In the genomic region with DNA sequence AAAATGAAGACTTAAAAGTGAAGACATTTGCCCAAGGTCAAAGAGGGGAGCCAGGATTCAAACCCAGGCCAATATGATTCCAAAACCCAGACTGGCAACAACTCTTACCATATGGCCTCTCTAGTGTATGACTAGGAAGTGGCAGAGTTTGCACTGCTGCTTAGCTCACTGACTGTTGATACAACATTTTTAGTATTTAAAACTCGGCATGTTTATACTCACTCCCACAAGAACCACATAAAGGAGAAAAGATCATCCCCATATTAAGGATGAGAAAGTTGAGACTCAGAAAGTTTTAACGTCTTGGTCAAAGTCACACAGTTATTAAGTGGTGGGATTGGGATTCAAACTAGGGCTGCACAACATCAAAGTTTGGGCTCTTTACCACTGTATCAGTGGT, we compare ENCODE assay signal across 30 cellular contexts.
A peak's percentile ranks its signal among the peaks of the same experiment; 100 is the strongest.
DNase-seq lines count a peak whose midpoint lies in the region; ATAC-seq, FAIRE-seq and TF ChIP-seq lines count a peak whose summit lies in the region.
"Had no signal": no experiment of that assay in that cellular context is flagged by ENCODE, and none has a peak within 500 bp of the region (broad histone marks: within the 10 kb centered on the region; RNA-seq: fewer than 3 reads in every experiment).

No MANE protein-coding gene starts in this region.

- no peak for TF ChIP-seq RAD21 in SK-N-SH (IDR thresholded peaks at IDR 0.05; ENCODE audit: low read length)

- no peaks in the 10 kb centered on the region for H4K20me1 ChIP-seq in SK-N-SH (ENCODE audit: insufficient read depth)
- no peaks in the 10 kb centered on the region for H4K20me1 ChIP-seq in endothelial cell of umbilical vein (replicated peaks; ENCODE audit: control insufficient read depth, extremely low read depth, insufficient read depth, low read length)

- BruUV-seq in endothelial cell of umbilical vein (replicated peaks; lab: Mats Ljungman, UMichigan): no TSS peak

- no peaks in the 10 kb centered on the region for H3K36me3 ChIP-seq in SK-N-SH (replicated peaks in 1 of 2; ENCODE audit: control insufficient read depth in 1 of 2, insufficient read depth in 2 of 2, low read length in 1 of 2)
- no peaks in the 10 kb centered on the region for H3K36me3 ChIP-seq in SJSA1
- H3K36me3 ChIP-seq in endothelial cell of umbilical vein (ENCODE audit: control insufficient read depth in 2 of 2, extremely low read depth in 1 of 2, insufficient read depth in 2 of 2, low read length in 2 of 2): no peaks in the 10 kb centered on the region
- no peaks in the 10 kb centered on the region for H3K36me3 ChIP-seq in subcutaneous abdominal adipose tissue (ENCODE audit: control insufficient read depth in 5 of 5, insufficient read depth in 5 of 5, low read length in 5 of 5)

- no peaks in the 10 kb centered on the region for H3K79me2 ChIP-seq in SK-N-SH (ENCODE audit: insufficient read depth)
- no peaks in the 10 kb centered on the region for H3K79me2 ChIP-seq in endothelial cell of umbilical vein (ENCODE audit: control insufficient read depth, insufficient read depth, low read length)

- 83% methylated on average over 2 of the region's 2 CpGs for WGBS in SK-N-SH (ENCODE audit: low lambda C conversion rate)

- H3K9me3 ChIP-seq in SK-N-SH (no peaks in the 10 kb centered on the region), SJSA1 (replicated peaks) (no peaks in the 10 kb centered on the region), endothelial cell of umbilical vein (replicated peaks; ENCODE audit: control insufficient read depth, insufficient read depth, low read length) (no peaks in the 10 kb centered on the region), subcutaneous abdominal adipose tissue (ENCODE audit: control insufficient read depth in 5 of 5, low read length in 5 of 5) (no peaks in the 10 kb centered on the region)

- peaks cover 11 to 12% of the 10 kb centered on the region in 2 experiments; a peak in 3 of 4 replicates for H3K4me1 ChIP-seq in SK-N-SH (ENCODE audit: control insufficient read depth in 1 of 2, insufficient read depth in 2 of 2, low read depth in 1 of 2, low read length in 1 of 2)
- H3K4me1 ChIP-seq in SJSA1 (replicated peaks): peaks cover 51% of the 10 kb centered on the region
- peaks cover 23% of the 10 kb centered on the region for H3K4me1 ChIP-seq in endothelial cell of umbilical vein (ENCODE audit: control insufficient read depth, extremely low read depth, insufficient read depth, low read length)
- H3K4me1 ChIP-seq in subcutaneous abdominal adipose tissue (ENCODE audit: control insufficient read depth in 5 of 5, insufficient read depth in 5 of 5, low read length in 5 of 5): peaks cover 0 to 18% (median 13%) of the 10 kb centered on the region in 5 donors
- H3K4me1 ChIP-seq: foreskin keratinocyte had no signal

- ATAC-seq in SK-N-SH treated with all-trans-retinoic acid at 6 μM for 48 hours (no peak), HG02938 (IDR thresholded peaks at IDR 0.05; ENCODE audit: unreplicated experiment) (no peak)
- ATAC-seq: activated CD8-positive, alpha-beta T cell treated with anti-CD3 and anti-CD28 coated beads, Interleukin-2, amount 10 ng/mL, durations not matched to agents 7 days and 5 days; effector memory CD8-positive, alpha-beta T cell; foreskin keratinocyte had no signal

- TF ChIP-seq CTCF in SK-N-SH (IDR thresholded peaks at IDR 0.05) (no peak), endothelial cell of umbilical vein (IDR thresholded peaks at IDR 0.05; ENCODE audit: extremely low read depth in 1 of 2, insufficient read depth in 1 of 2, low read depth in 1 of 2, low read length in 2 of 2) (no peak)

- no peak overlapping the region for H3K9ac ChIP-seq in SK-N-SH
- H3K9ac ChIP-seq in endothelial cell of umbilical vein (replicated peaks; ENCODE audit: extremely low read depth, insufficient read depth, low read length): no peak overlapping the region
- no peak overlapping the region for H3K9ac ChIP-seq in subcutaneous abdominal adipose tissue (ENCODE audit: low read length in 5 of 5)

- TF ChIP-seq POLR2A in endothelial cell of umbilical vein (IDR thresholded peaks at IDR 0.05; ENCODE audit: low read depth, low read length): no peak

- H3K4me3 ChIP-seq in SK-N-SH (ENCODE audit: low read depth in 2 of 2, low read length in 1 of 2) (no peak overlapping the region), SJSA1 (no peak overlapping the region), endothelial cell of umbilical vein (replicated peaks in 1 of 3; ENCODE audit: insufficient read depth in 1 of 3, low read depth in 1 of 3, low read length in 3 of 3) (no peak overlapping the region), subcutaneous abdominal adipose tissue (ENCODE audit: low read depth in 1 of 5, low read length in 5 of 5) (no peak overlapping the region)

- H3K4me2 ChIP-seq in SK-N-SH (peak overlapping the region; percentile 14; the same call in 1 of the 2 replicates), endothelial cell of umbilical vein (ENCODE audit: insufficient read depth, low read length) (peak overlapping the region; percentile 64)

- no peak for FAIRE-seq in endothelial cell of umbilical vein (lab: Jason Lieb, UNC)
- FAIRE-seq: bronchial epithelial cell, D721Med, GM18507, keratinocyte, RCC 7860 had no signal

- no peaks in the 10 kb centered on the region for H3K9me2 ChIP-seq in SK-N-SH

- H3K27me3 ChIP-seq in SK-N-SH (ENCODE audit: insufficient read depth): no peaks in the 10 kb centered on the region
- H3K27me3 ChIP-seq in SJSA1 (replicated peaks): no peaks in the 10 kb centered on the region
- peaks cover 13 to 24% of the 10 kb centered on the region in 2 experiments for H3K27me3 ChIP-seq in endothelial cell of umbilical vein (ENCODE audit: control insufficient read depth in 2 of 2, insufficient read depth in 2 of 2, low read length in 2 of 2)
- H3K27me3 ChIP-seq in subcutaneous abdominal adipose tissue (ENCODE audit: control insufficient read depth in 5 of 5, insufficient read depth in 4 of 5, low read length in 5 of 5): no peaks in the 10 kb centered on the region

- POLR2A ChIA-PET in SK-N-SH (lab: Yijun Ruan, JAX): no interaction called here
- POLR2A ChIA-PET in endothelial cell of umbilical vein (lab: Charles Lee): interaction anchor here (1.4 to 2.7 kb wide), 2 partner anchors 65 to 191 kb away, joined by 4 to 19 read pairs; a partner anchor contains a TSS

- H3K27ac ChIP-seq in SK-N-SH (ENCODE audit: low read depth in 2 of 2, low read length in 1 of 2): peak overlapping the region in 1 of 2 experiments; percentile 67; a peak in 2 of 4 replicates
- peak overlapping the region; percentile 76 for H3K27ac ChIP-seq in SJSA1
- H3K27ac ChIP-seq in endothelial cell of umbilical vein (ENCODE audit: insufficient read depth, low read depth, low read length): peak overlapping the region; percentile 56
- peak overlapping the region; percentile 63 for H3K27ac ChIP-seq in subcutaneous abdominal adipose tissue (ENCODE audit: low read depth, low read length)
- H3K27ac ChIP-seq: 22Rv1, foreskin keratinocyte, VCaP had no signal

- DNase-seq in SK-N-SH (no peak), SJSA1 (ENCODE audit: low read depth in 1 of 2, low spot score in 2 of 2) (no peak), endothelial cell of umbilical vein (ENCODE audit: low read depth, low spot score) (no peak), pons (ENCODE audit: low spot score) (no peak), superior temporal gyrus (ENCODE audit: extremely low spot score) (no peak)
- DNase-seq: activated CD4-positive, alpha-beta T cell treated with anti-CD3 and anti-CD28 coated beads for 4 hours; activated CD8-positive, alpha-beta T cell treated with anti-CD3 and anti-CD28 coated beads, Interleukin-2, amount 10 ng/mL, durations not matched to agents 7 days and 5 days; activated naive CD4-positive, alpha-beta T cell treated with anti-CD3 and anti-CD28 coated beads, Interleukin-2, amount 50 U/mL, for 16 hours; cortex of kidney; effector memory CD8-positive, alpha-beta T cell; foreskin keratinocyte; H7; head of caudate nucleus; Kasumi-1; NCI-H1694 treated with DMSO at 0.1 percent for 48 hours; NCI-H446; NCI-H82; SIG-M5; stimulated activated CD4-positive, alpha-beta T cell treated with anti-CD3 and anti-CD28 coated beads, Interleukin-4, amount 100 ng/mL, for 1 hour; T1000 had no signal

- H2AFZ ChIP-seq in SK-N-SH (ENCODE audit: low read depth) (no peak overlapping the region), endothelial cell of umbilical vein (ENCODE audit: low read depth, low read length) (no peak overlapping the region)

- TF ChIP-seq EP300 in SK-N-SH (IDR thresholded peaks at IDR 0.05; ENCODE audit: borderline replicate concordance in 1 of 2, low read depth in 1 of 2, low read length in 1 of 2): no peak

- peaks cover 17% of the 10 kb centered on the region for H3F3A ChIP-seq in SK-N-SH (replicated peaks; ENCODE audit: insufficient read depth)

- CTCF ChIA-PET in SK-N-SH (lab: Yijun Ruan, JAX): interaction anchor here (3.4 kb wide), 1 partner anchor 15 kb away, joined by 18 read pairs; no protein-coding TSS in a partner anchor
- CTCF ChIA-PET in endothelial cell of umbilical vein (lab: Charles Lee): interaction anchor here (1.0 to 3.6 kb wide), 5 partner anchors 14 to 205 kb away, joined by 3 to 64 read pairs (median 14); no protein-coding TSS in a partner anchor

- dilution Hi-C loops in endothelial cell of umbilical vein (cut with MboI; ENCODE audit: extremely low pct_ligation_motif_present, low sequenced_read_pairs): no loop called here

- intact Hi-C loops in endothelial cell of umbilical vein (cut with micrococcal nuclease): loop anchor here (5.0 kb wide), 1 partner anchor 206 kb away; no protein-coding TSS in a partner anchor

- no peaks in the 10 kb centered on the region for H3K9me1 ChIP-seq in endothelial cell of umbilical vein (replicated peaks; ENCODE audit: control insufficient read depth, extremely low read depth, insufficient read depth, low read length)

TF ChIP-seq in SK-N-SH, 30 proteins besides CTCF, POLR2A, EP300 and RAD21 (continues in another document):
- no peak for TF ChIP-seq MXI1 (IDR thresholded peaks at IDR 0.05; ENCODE audit: low read depth, low read length)

TF ChIP-seq in SK-N-SH treated with all-trans-retinoic acid at 6 μM for 48 hours, 23 proteins besides CTCF, POLR2A, EP300 and RAD21 (continues in another document):
- TF ChIP-seq ZNF8 (CRISPR knock-in tag; IDR thresholded peaks at IDR 0.05): no peak

TF ChIP-seq in endothelial cell of umbilical vein, 7 proteins besides CTCF, POLR2A, EP300 and RAD21 (continues in another document):
- TF ChIP-seq FOS (IDR thresholded peaks at IDR 0.05; ENCODE audit: borderline replicate concordance, insufficient read depth, low read length) (no peak), POLR2AphosphoS5 (IDR thresholded peaks at IDR 0.05; ENCODE audit: insufficient read depth, low read depth, low read length) (no peak), EZH2 (IDR thresholded peaks at IDR 0.05; ENCODE audit: borderline replicate concordance, low read depth, low read length, severe bottlenecking) (no peak), JUN (IDR thresholded peaks at IDR 0.05; ENCODE audit: borderline replicate concordance, insufficient read depth, insufficient read length, low read depth) (no peak), GATA2 (IDR thresholded peaks at IDR 0.05; ENCODE audit: insufficient read depth, insufficient read length, low read depth, low read length) (no peak)
- TF ChIP-seq, protein P1, sequence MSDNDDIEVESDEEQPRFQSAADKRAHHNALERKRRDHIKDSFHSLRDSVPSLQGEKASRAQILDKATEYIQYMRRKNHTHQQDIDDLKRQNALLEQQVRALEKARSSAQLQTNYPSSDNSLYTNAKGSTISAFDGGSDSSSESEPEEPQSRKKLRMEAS (IDR thresholded peaks at IDR 0.05; ENCODE audit: insufficient read depth, insufficient read length): no peak
